9 cellular contexts compared by ENCODE assay signal in genomic region chr12:510071-510825, GRCh38. TPM values are rescaled to one million over a fixed set of nuclear protein-coding genes. Genes with fewer than 3 reads are reported as not detected.
DNase-seq lines count a peak whose midpoint lies in the region; ATAC-seq, FAIRE-seq and TF ChIP-seq lines count a peak whose summit lies in the region.
"Had no signal": no experiment of that assay in that cellular context is flagged by ENCODE, and none has a peak within 500 bp of the region (broad histone marks: within the 10 kb centered on the region; RNA-seq: fewer than 3 reads in every experiment).

No MANE protein-coding gene starts in this region.

- H3K9ac ChIP-seq in HUES48 (ENCODE audit: low read depth, low read length), result no peak overlapping the region

- H3K4me1 ChIP-seq in HUES48 (ENCODE audit: control insufficient read depth, insufficient read depth, low read length) (peaks cover 23% of the 10 kb centered on the region), SJCRH30 (no peaks in the 10 kb centered on the region; the same call in 1 of the 2 replicates)

- H3K9me3 ChIP-seq in HUES48 (ENCODE audit: control insufficient read depth, insufficient read depth, low read length), result no peaks in the 10 kb centered on the region
- H3K9me3 ChIP-seq in SJCRH30 (replicated peaks), result no peaks in the 10 kb centered on the region

- H3K4me3 ChIP-seq in HUES48 (ENCODE audit: low read depth, low read length), result peak overlapping the region; percentile 39
- no peak overlapping the region for H3K4me3 ChIP-seq in SJCRH30

- no peaks in the 10 kb centered on the region for H3K27me3 ChIP-seq in HUES48 (ENCODE audit: control insufficient read depth, insufficient read depth, low read length)
- no peaks in the 10 kb centered on the region for H3K27me3 ChIP-seq in SJCRH30

- no peak for FAIRE-seq in GM19239 (lab: Jason Lieb, UNC)

- no peak for ATAC-seq in GM21825 (IDR thresholded peaks at IDR 0.05; ENCODE audit: unreplicated experiment)
- no peak for ATAC-seq in activated CD4-positive, CD25-positive, alpha-beta regulatory T cell treated with anti-CD3 and anti-CD28 coated beads, Interleukin-2, amount 50 U/mL, for 24 hours

- DNase-seq in SJCRH30, result peak; percentile 29 to 57
- peak; percentile 61 for DNase-seq in islet precursor cell
- DNase-seq in SHP77 treated with DMSO at 0.1 percent for 48 hours (lab: John Stamatoyannopoulos, UW), result no peak
- no peak for DNase-seq in GM19239 (ENCODE audit: insufficient read length, low spot score)
- DNase-seq: activated CD4-positive, alpha-beta T cell treated with anti-CD3 and anti-CD28 coated beads, Interleukin-2, amount 50 U/mL, for 4 hours had no signal

- H3K36me3 ChIP-seq in HUES48 (ENCODE audit: control insufficient read depth, insufficient read depth, low read length) (no peaks in the 10 kb centered on the region), SJCRH30 (no peaks in the 10 kb centered on the region)

- no peak for TF ChIP-seq CTCF in 22Rv1 (IDR thresholded peaks at IDR 0.05)

- H3K27ac ChIP-seq in 22Rv1, result peak overlapping the region; percentile 94
- H3K27ac ChIP-seq in HUES48 (ENCODE audit: low read depth, low read length), result peak overlapping the region; percentile 90
- H3K27ac ChIP-seq in SJCRH30, result no peak overlapping the region

RNA-seq across cellular contexts. Expression of gene B4GALNT3, which starts 50.5 kb away (rescaled TPM):
- total RNA-seq in SJCRH30 (2014; rRNA removed; shearing (Covaris generic)), result 29.5 and 33.0 TPM in 2 replicates

Comparison
In these comparisons a context has a peak if more than half of its experiments do, and no peak if none do; other contexts are left out.
1. DNase-seq: peak in SJCRH30 (2 of 2) and islet precursor cell (single experiment); none in SHP77 treated with DMSO at 0.1 percent for 48 hours (single experiment) and GM19239 (single experiment).